In genomic region chr3:170128977-170129431, GRCh38 we compare ENCODE assay signal across 8 cellular contexts. TPM values are rescaled to one million over a fixed set of nuclear protein-coding genes. Genes with fewer than 3 reads are reported as not detected.
DNase-seq lines count a peak whose midpoint lies in the region; ATAC-seq and TF ChIP-seq lines count a peak whose summit lies in the region.

No MANE protein-coding gene starts in this region.

- peaks cover 52% of the 10 kb centered on the region for H3K36me3 Mint-ChIP-seq in activated CD4-positive, alpha-beta memory T cell treated with anti-CD3 and anti-CD28 coated beads, Interleukin-2, amount 10 ng/mL, durations not matched to agents 7 days and 5 days (ENCODE audit: low read depth)
- H3K36me3 Mint-ChIP-seq in natural killer cell treated with Interleukin-12 subunit alpha and Interleukin-12 subunit beta and Interleukin-15 and Interleukin-18, amount 100 ng/mL, for 72 hours: peaks cover 19% of the 10 kb centered on the region

- H3K4me1 Mint-ChIP-seq in activated CD4-positive, alpha-beta memory T cell treated with anti-CD3 and anti-CD28 coated beads, Interleukin-2, amount 10 ng/mL, durations not matched to agents 7 days and 5 days: peaks cover 23% of the 10 kb centered on the region
- H3K4me1 Mint-ChIP-seq in natural killer cell treated with Interleukin-12 subunit alpha and Interleukin-12 subunit beta and Interleukin-15 and Interleukin-18, amount 100 ng/mL, for 72 hours (ENCODE audit: low read depth in 2 of 2): peaks cover 16 to 17% of the 10 kb centered on the region in 2 donors

- DNase-seq in GM12865 (ENCODE audit: low read depth): peak; percentile 53
- no peak for DNase-seq in activated CD4-positive, alpha-beta memory T cell treated with anti-CD3 and anti-CD28 coated beads, Interleukin-2, amount 10 ng/mL, durations not matched to agents 7 days and 5 days
- no peak for DNase-seq in natural killer cell treated with Interleukin-12 subunit alpha and Interleukin-12 subunit beta and Interleukin-15 and Interleukin-18, amount 100 ng/mL, for 72 hours (ENCODE audit: low spot score)
- DNase-seq in central memory CD4-positive, alpha-beta T cell: no peak
- no peak for DNase-seq in NCI-H2227 treated with DMSO at 0.1 percent for 48 hours (lab: John Stamatoyannopoulos, UW)
- no peak for DNase-seq in stimulated activated naive CD4-positive, alpha-beta T cell treated with Interleukin-2 at 50 U/mL for 16 hours (lab: John Stamatoyannopoulos, UW)

- H3K27ac Mint-ChIP-seq in activated CD4-positive, alpha-beta memory T cell treated with anti-CD3 and anti-CD28 coated beads, Interleukin-2, amount 10 ng/mL, durations not matched to agents 7 days and 5 days: peak overlapping the region; percentile 61
- H3K27ac Mint-ChIP-seq in natural killer cell treated with Interleukin-12 subunit alpha and Interleukin-12 subunit beta and Interleukin-15 and Interleukin-18, amount 100 ng/mL, for 72 hours: peak overlapping the region; percentile 13 to 38

- peaks cover 5% of the 10 kb centered on the region for H3K9me3 Mint-ChIP-seq in activated CD4-positive, alpha-beta memory T cell treated with anti-CD3 and anti-CD28 coated beads, Interleukin-2, amount 10 ng/mL, durations not matched to agents 7 days and 5 days
- H3K9me3 Mint-ChIP-seq in natural killer cell treated with Interleukin-12 subunit alpha and Interleukin-12 subunit beta and Interleukin-15 and Interleukin-18, amount 100 ng/mL, for 72 hours: no peaks in the 10 kb centered on the region

- H3K4me3 ChIP-seq in GM12865 (ENCODE audit: low read depth, low read length): peak overlapping the region; percentile 9; the same call in 1 of the 2 replicates

- POLR2A ChIA-PET in activated CD4-positive, alpha-beta memory T cell treated with anti-CD3 and anti-CD28 coated beads, Interleukin-2, amount 10 ng/mL, durations not matched to agents 7 days and 5 days (lab: Charles Lee): interaction anchor here (0.6 to 2.7 kb wide), 8 partner anchors 17 to 229 kb away, joined by 3 to 9 read pairs (median 3); partner anchors contain the start of genes PHC3 and SKIL

- no peaks in the 10 kb centered on the region for H3K27me3 Mint-ChIP-seq in activated CD4-positive, alpha-beta memory T cell treated with anti-CD3 and anti-CD28 coated beads, Interleukin-2, amount 10 ng/mL, durations not matched to agents 7 days and 5 days
- no peaks in the 10 kb centered on the region for H3K27me3 Mint-ChIP-seq in natural killer cell treated with Interleukin-12 subunit alpha and Interleukin-12 subunit beta and Interleukin-15 and Interleukin-18, amount 100 ng/mL, for 72 hours

- no peak for TF ChIP-seq CTCF in GM12865 (IDR thresholded peaks at IDR 0.05; ENCODE audit: insufficient read depth, low read depth, low read length, missing control alignments)

- ATAC-seq in GM21423 (IDR thresholded peaks at IDR 0.05; ENCODE audit: unreplicated experiment) (peak; percentile 40), HG03521 (IDR thresholded peaks at IDR 0.05; ENCODE audit: unreplicated experiment) (peak; percentile 36)
- ATAC-seq in natural killer cell treated with Interleukin-12 subunit alpha and Interleukin-12 subunit beta and Interleukin-15 and Interleukin-18, amount 100 ng/mL, for 72 hours: peak; percentile 59 to 85

- no peak overlapping the region for H3K4me3 Mint-ChIP-seq in activated CD4-positive, alpha-beta memory T cell treated with anti-CD3 and anti-CD28 coated beads, Interleukin-2, amount 10 ng/mL, durations not matched to agents 7 days and 5 days
- peak overlapping the region; percentile 29 for H3K4me3 Mint-ChIP-seq in natural killer cell treated with Interleukin-12 subunit alpha and Interleukin-12 subunit beta and Interleukin-15 and Interleukin-18, amount 100 ng/mL, for 72 hours

- CTCF ChIA-PET in activated CD4-positive, alpha-beta memory T cell treated with anti-CD3 and anti-CD28 coated beads, Interleukin-2, amount 10 ng/mL, durations not matched to agents 7 days and 5 days (lab: Charles Lee): interaction anchor here (1.3 kb wide), 1 partner anchor 28 kb away, joined by 3 read pairs; no protein-coding TSS in a partner anchor

RNA-seq across cellular contexts. Expression of gene PHC3, which starts 52.5 kb away (rescaled TPM):
- total RNA-seq in activated CD4-positive, alpha-beta memory T cell treated with anti-CD3 and anti-CD28 coated beads, Interleukin-2, amount 10 ng/mL, durations not matched to agents 7 days and 5 days: 10 to 100 TPM; 74.5 TPM
- 10 to 100 TPM; 53.2 to 77.6 TPM for total RNA-seq in natural killer cell treated with Interleukin-12 subunit alpha and Interleukin-12 subunit beta and Interleukin-15 and Interleukin-18, amount 100 ng/mL, for 72 hours
